Comparison of ENCODE assay signal across 10 cellular contexts in the genomic region with DNA sequence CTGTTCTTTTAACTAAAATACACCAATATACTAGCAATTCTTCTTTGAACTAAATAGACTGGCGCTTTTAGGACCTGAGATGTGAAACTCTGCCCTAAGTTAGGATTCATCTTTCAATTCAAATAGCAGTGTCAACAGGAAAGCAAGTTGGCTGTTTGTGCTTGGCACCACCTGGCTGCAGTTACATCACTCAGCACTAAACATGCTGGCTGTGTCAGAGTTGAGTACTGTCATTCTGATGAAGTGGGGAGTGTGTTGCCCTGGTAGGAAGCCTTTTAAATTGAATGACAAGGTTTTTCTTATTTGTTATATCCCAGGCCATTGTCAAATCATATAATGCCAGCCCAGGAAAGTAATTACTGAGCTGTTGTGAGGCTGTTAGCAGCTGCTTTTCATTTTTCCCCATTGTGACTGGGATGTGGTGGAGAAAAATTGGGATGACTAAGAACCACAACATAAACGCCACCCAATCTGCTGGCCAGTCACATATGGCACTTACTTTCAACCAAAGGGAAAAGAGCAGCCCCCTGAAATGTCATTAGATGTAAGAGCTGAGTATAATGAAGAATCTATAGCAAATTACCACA.
DNase-seq lines count a peak whose midpoint lies in the region; ATAC-seq and TF ChIP-seq lines count a peak whose summit lies in the region.
"Had no signal": no experiment of that assay in that cellular context is flagged by ENCODE, and none has a peak within 500 bp of the region (broad histone marks: within the 10 kb centered on the region; RNA-seq: fewer than 3 reads in every experiment).

No MANE protein-coding gene starts in this region.

- peaks cover 8 to 12% of the 10 kb centered on the region in 2 donors for H3K9me3 Mint-ChIP-seq in stimulated activated naive B cell treated with anti-CD40 and anti-IgM and Interleukin-4, amounts not matched to agents 10 μg/mL and 1 μg/mL and 100 μg/mL, for 72 hours

- H3K4me1 ChIP-seq in mesendoderm (ENCODE audit: control insufficient read depth, low read depth, low read length) = no peaks in the 10 kb centered on the region

- no peak overlapping the region for H3K9ac ChIP-seq in mesendoderm (ENCODE audit: low read length)

- no peaks in the 10 kb centered on the region for H3K36me3 ChIP-seq in mesendoderm (ENCODE audit: control insufficient read depth, insufficient read depth, low read length)

- H3K27me3 ChIP-seq in mesendoderm (ENCODE audit: insufficient read depth, low read length, poor library complexity) = no peaks in the 10 kb centered on the region

- H3K36me3 Mint-ChIP-seq in stimulated activated naive B cell treated with anti-CD40 and anti-IgM and Interleukin-4, amounts not matched to agents 10 μg/mL and 1 μg/mL and 100 μg/mL, for 72 hours = no peaks in the 10 kb centered on the region

- no peak overlapping the region for H3K4me2 ChIP-seq in mesendoderm (ENCODE audit: low read length)

- DNase-seq in HFF-Myc (ENCODE audit: extremely low read depth, low read depth) (peak; percentile 7), NCI-H187 treated with DMSO at 0.1 percent for 48 hours (lab: John Stamatoyannopoulos, UW) (peak; percentile 64), RPMI7951 (ENCODE audit: low read depth) (peak; percentile 3), mesendoderm (peak; percentile 26), NCI-H1048 (lab: John Stamatoyannopoulos, UW) (no peak)
- DNase-seq in stimulated activated naive B cell treated with anti-CD40 and anti-IgM and Interleukin-4, amounts not matched to agents 10 μg/mL and 1 μg/mL and 100 μg/mL, for 72 hours = no peak
- DNase-seq: activated CD4-positive, alpha-beta T cell treated with anti-CD3 and anti-CD28 coated beads, Interleukin-2, amount 10 ng/mL, durations not matched to agents 7 days and 5 days had no signal

- H3K18ac ChIP-seq in mesendoderm (ENCODE audit: low read length) = no peak overlapping the region

- no peak overlapping the region for H3K56ac ChIP-seq in mesendoderm (ENCODE audit: low read length)

- WGBS in mesendoderm (ENCODE audit: extremely low coverage, insufficient coverage, low lambda C conversion rate) = no CpG with 5 or more reads among the region's 2 CpGs

- no peak overlapping the region for H4K5ac ChIP-seq in mesendoderm (ENCODE audit: low read length)

- no peaks in the 10 kb centered on the region for H3K79me2 ChIP-seq in mesendoderm (ENCODE audit: control insufficient read depth, insufficient read depth, low read length)

- H2AK5ac ChIP-seq in mesendoderm (ENCODE audit: low read length) = no peak overlapping the region

- H3K4me3 ChIP-seq in HFF-Myc (replicated peaks; ENCODE audit: low read depth, low read length) (no peak overlapping the region), mesendoderm (ENCODE audit: low read length) (no peak overlapping the region)
- H3K4me3 ChIP-seq: K562 had no signal

- H2BK15ac ChIP-seq in mesendoderm (replicated peaks; ENCODE audit: low read depth) = no peak overlapping the region

- H3K79me1 ChIP-seq in mesendoderm (ENCODE audit: low read length) = no peaks in the 10 kb centered on the region

- no peak overlapping the region for H3K4me3 Mint-ChIP-seq in stimulated activated naive B cell treated with anti-CD40 and anti-IgM and Interleukin-4, amounts not matched to agents 10 μg/mL and 1 μg/mL and 100 μg/mL, for 72 hours
- H3K4me3 Mint-ChIP-seq: activated CD4-positive, alpha-beta T cell treated with anti-CD3 and anti-CD28 coated beads, Interleukin-2, amount 10 ng/mL, durations not matched to agents 7 days and 5 days had no signal

- no peak overlapping the region for H2BK5ac ChIP-seq in mesendoderm (ENCODE audit: low read length)

- no peak for TF ChIP-seq CTCF in HFF-Myc (IDR thresholded peaks at IDR 0.05; ENCODE audit: low read depth, low read length, missing control alignments)

- ATAC-seq in GM18870 (IDR thresholded peaks at IDR 0.05; ENCODE audit: unreplicated experiment) (no peak), GM19467 (IDR thresholded peaks at IDR 0.05; ENCODE audit: unreplicated experiment) (no peak)
- ATAC-seq in stimulated activated naive B cell treated with anti-CD40 and anti-IgM and Interleukin-4, amounts not matched to agents 10 μg/mL and 1 μg/mL and 100 μg/mL, for 72 hours (replicated peaks) = no peak
- ATAC-seq: K562 had no signal

- H3K27ac ChIP-seq in mesendoderm (ENCODE audit: low read depth, low read length) = no peak overlapping the region

- H4K8ac ChIP-seq in mesendoderm (ENCODE audit: low read depth, low read length) = no peak overlapping the region

- no peak overlapping the region for H3K27ac Mint-ChIP-seq in stimulated activated naive B cell treated with anti-CD40 and anti-IgM and Interleukin-4, amounts not matched to agents 10 μg/mL and 1 μg/mL and 100 μg/mL, for 72 hours
- H3K27ac Mint-ChIP-seq: activated CD4-positive, alpha-beta T cell treated with anti-CD3 and anti-CD28 coated beads, Interleukin-2, amount 10 ng/mL, durations not matched to agents 7 days and 5 days had no signal

- H3K23ac ChIP-seq in mesendoderm (ENCODE audit: low read length) = no peak overlapping the region

- no peaks in the 10 kb centered on the region for H3K27me3 Mint-ChIP-seq in stimulated activated naive B cell treated with anti-CD40 and anti-IgM and Interleukin-4, amounts not matched to agents 10 μg/mL and 1 μg/mL and 100 μg/mL, for 72 hours
- H3K27me3 Mint-ChIP-seq: activated CD4-positive, alpha-beta T cell treated with anti-CD3 and anti-CD28 coated beads, Interleukin-2, amount 10 ng/mL, durations not matched to agents 7 days and 5 days had no signal

- no peaks in the 10 kb centered on the region for H3K4me1 Mint-ChIP-seq in stimulated activated naive B cell treated with anti-CD40 and anti-IgM and Interleukin-4, amounts not matched to agents 10 μg/mL and 1 μg/mL and 100 μg/mL, for 72 hours
- H3K4me1 Mint-ChIP-seq: activated CD4-positive, alpha-beta T cell treated with anti-CD3 and anti-CD28 coated beads, Interleukin-2, amount 10 ng/mL, durations not matched to agents 7 days and 5 days had no signal

- no peak overlapping the region for H2BK120ac ChIP-seq in mesendoderm (ENCODE audit: low read depth, low read length)

- no peak overlapping the region for H3K4ac ChIP-seq in mesendoderm (ENCODE audit: low read depth, low read length)

Comparison
In these comparisons a context has a peak if more than half of its experiments do, and no peak if none do; other contexts are left out.
1. DNase-seq: peak in HFF-Myc (single experiment), NCI-H187 treated with DMSO at 0.1 percent for 48 hours (single experiment), RPMI7951 (single experiment) and mesendoderm (single experiment); none in stimulated activated naive B cell treated with anti-CD40 and anti-IgM and Interleukin-4, amounts not matched to agents 10 μg/mL and 1 μg/mL and 100 μg/mL, for 72 hours (single experiment) and NCI-H1048 (single experiment).